ENCODE assay signal across 8 cellular contexts in genomic region chr7:155796381-155797261, GRCh38. TPM values are rescaled to one million over a fixed set of nuclear protein-coding genes. Genes with fewer than 3 reads are reported as not detected.
A peak's percentile ranks its signal among the peaks of the same experiment; 100 is the strongest.
DNase-seq lines count a peak whose midpoint lies in the region; ATAC-seq, FAIRE-seq and TF ChIP-seq lines count a peak whose summit lies in the region.

No MANE protein-coding gene starts in this region.

- H3K4me1 ChIP-seq in BLaER1 = peaks cover 31% of the 10 kb centered on the region
- no peaks in the 10 kb centered on the region for H3K4me1 ChIP-seq in colonic mucosa

- peak; percentile 82 for TF ChIP-seq CTCF in colonic mucosa (IDR thresholded peaks at IDR 0.05)

- H3K36me3 ChIP-seq in BLaER1 (no peaks in the 10 kb centered on the region), colonic mucosa (no peaks in the 10 kb centered on the region)

- peak; percentile 74 for ATAC-seq in GM19395 (IDR thresholded peaks at IDR 0.05; ENCODE audit: unreplicated experiment)

- DNase-seq in Kasumi-1 (lab: John Stamatoyannopoulos, UW) (peak; percentile 12 to 32), colonic mucosa (peak; percentile 63), medulla oblongata (ENCODE audit: extremely low spot score) (peak; percentile 20), RCC 7860 (ENCODE audit: low spot score) (no peak)
- DNase-seq in activated CD4-positive, alpha-beta T cell treated with anti-CD3 and anti-CD28 coated beads for 48 hours = peak; percentile 79
- DNase-seq in stimulated activated CD8-positive, alpha-beta memory T cell treated with anti-CD3 and anti-CD28 coated beads, Interleukin-2, amount 100 ng/mL, for 48 hours (ENCODE audit: low read depth in 2 of 2) = peak; percentile 58 to 59

- H3K4me3 ChIP-seq in BLaER1 (no peak overlapping the region), colonic mucosa (no peak overlapping the region)

- peaks cover 14% of the 10 kb centered on the region for H3K27me3 ChIP-seq in BLaER1
- H3K27me3 ChIP-seq in colonic mucosa = no peaks in the 10 kb centered on the region

- FAIRE-seq in RCC 7860 (lab: Jason Lieb, UNC) = no peak

- peaks cover 5% of the 10 kb centered on the region; the same call in 1 of the 2 replicates for H4K20me1 ChIP-seq in BLaER1

- H3K9me3 ChIP-seq in BLaER1 (no peaks in the 10 kb centered on the region), colonic mucosa (no peaks in the 10 kb centered on the region)

- intact Hi-C loops in colonic mucosa (cut with DNase I) = loop anchor here (5.0 to 10.0 kb wide), 3 partner anchors 676 to 1028 kb away; no protein-coding TSS in a partner anchor

- H3K27ac ChIP-seq in BLaER1 (no peak overlapping the region), colonic mucosa (no peak overlapping the region)

- H3K9ac ChIP-seq in BLaER1 (no peak overlapping the region), colonic mucosa (ENCODE audit: low read depth in 2 of 2, low read length in 2 of 2) (peak overlapping the region in 1 of 2 donors; percentile 24)

- peak overlapping the region; percentile 32; the same call in 1 of the 2 replicates for H3K4me2 ChIP-seq in BLaER1

RNA-seq across cellular contexts. Expression of gene SHH, which starts 15.6 kb away (rescaled TPM):
- 1 to 10 TPM; 5.6 to 8.1 TPM for total RNA-seq in colonic mucosa
